ENCODE assay signal across 13 cellular contexts in genomic region chr9:95065224-95065623, GRCh38.
A peak's percentile ranks its signal among the peaks of the same experiment; 100 is the strongest.
DNase-seq lines count a peak whose midpoint lies in the region; ATAC-seq and TF ChIP-seq lines count a peak whose summit lies in the region.
"Had no signal": no experiment of that assay in that cellular context is flagged by ENCODE, and none has a peak within 500 bp of the region (broad histone marks: within the 10 kb centered on the region; RNA-seq: fewer than 3 reads in every experiment).

No MANE protein-coding gene starts in this region.

- no peak overlapping the region for H4K8ac ChIP-seq in neuronal stem cell (ENCODE audit: low read depth, low read length)

- no peak overlapping the region for H2BK5ac ChIP-seq in neuronal stem cell (ENCODE audit: low read length)

- DNase-seq in body of pancreas (peak in 1 of 4 donors; percentile 57), Right ventricle myocardium superior (peak; percentile 44), neuronal stem cell (ENCODE audit: low spot score) (no peak), transverse colon (no peak), ecto neural progenitor cell (ENCODE audit: low spot score) (no peak), H7 (no peak)
- DNase-seq: activated CD8-positive, alpha-beta T cell treated with anti-CD3 and anti-CD28 coated beads for 36 hours; activated effector memory CD4-positive, alpha-beta T cell treated with anti-CD3 and anti-CD28 coated beads, Interleukin-2, amount 50 U/mL, for 16 hours; kidney glomerular epithelial cell had no signal

- no peak overlapping the region for H3K14ac ChIP-seq in neuronal stem cell (ENCODE audit: low read length)

- TF ChIP-seq POLR2A in body of pancreas (IDR thresholded peaks at IDR 0.05) (no peak), transverse colon (IDR thresholded peaks at IDR 0.05) (no peak)

- H3K9ac ChIP-seq in neuronal stem cell (ENCODE audit: low read depth, low read length, poor library complexity), result peak overlapping the region; percentile 24

- 27 to 60% methylated on average over 11 of the region's 11 CpGs for WGBS in body of pancreas, 2 donors
- WGBS in neuronal stem cell (ENCODE audit: extremely low coverage in 2 of 2, insufficient read length in 2 of 2, insufficient replicate concordance in 1 of 2), 2 donors, result no CpG with 5 or more reads among the region's 11 CpGs
- 75% methylated on average over 11 of the region's 11 CpGs; no CpG with 5 or more reads in 1 of the 2 donors for WGBS in transverse colon (ENCODE audit: low coverage in 1 of 2), 2 donors

- no peaks in the 10 kb centered on the region for H3K79me1 ChIP-seq in neuronal stem cell (ENCODE audit: low read depth, low read length)

- H3K4me2 ChIP-seq in neuronal stem cell (ENCODE audit: insufficient read depth, low read length, poor library complexity, severe bottlenecking), result no peak overlapping the region

- peak overlapping the region; percentile 30 for H3K18ac ChIP-seq in neuronal stem cell (ENCODE audit: low read length)

- H3K27me3 ChIP-seq in body of pancreas, result no peaks in the 10 kb centered on the region
- H3K27me3 ChIP-seq in neuronal stem cell (ENCODE audit: control insufficient read depth in 3 of 3, insufficient read depth in 3 of 3, low read depth in 1 of 3, low read length in 3 of 3), result no peaks in the 10 kb centered on the region
- H3K27me3 ChIP-seq in transverse colon, result no peaks in the 10 kb centered on the region
- H3K27me3 ChIP-seq in H7 (ENCODE audit: control insufficient read depth, insufficient read depth, low read length), result no peaks in the 10 kb centered on the region
- H3K27me3 ChIP-seq: cardiac muscle cell had no signal

- H3K4me1 ChIP-seq in body of pancreas (peaks cover 95% of the 10 kb centered on the region), neuronal stem cell (ENCODE audit: control insufficient read depth in 2 of 2, insufficient read depth in 1 of 2, low read depth in 1 of 2, low read length in 2 of 2) (peaks cover 0 to 7% of the 10 kb centered on the region in 2 donors), transverse colon (peaks cover 21 to 83% (median 49%) of the 10 kb centered on the region in 4 donors)

- H3K4ac ChIP-seq in neuronal stem cell (ENCODE audit: low read length), result no peak overlapping the region

- H3K9me3 ChIP-seq in body of pancreas (no peaks in the 10 kb centered on the region), neuronal stem cell (replicated peaks in 1 of 2; ENCODE audit: control insufficient read depth in 2 of 2, insufficient read depth in 1 of 2, low read depth in 1 of 2, low read length in 2 of 2) (no peaks in the 10 kb centered on the region), transverse colon (no peaks in the 10 kb centered on the region)

- H3K4me3 ChIP-seq in body of pancreas (no peak overlapping the region), neuronal stem cell (ENCODE audit: low read length in 2 of 2) (no peak overlapping the region), transverse colon (no peak overlapping the region), H7 (ENCODE audit: insufficient read depth, low read depth, low read length) (no peak overlapping the region)
- H3K4me3 ChIP-seq: cardiac muscle cell had no signal

- no peak overlapping the region for H2AFZ ChIP-seq in neuronal stem cell (ENCODE audit: low read length)

- no peak overlapping the region for H4K91ac ChIP-seq in neuronal stem cell (ENCODE audit: low read depth, low read length, poor library complexity)

- TF ChIP-seq EP300 in transverse colon (IDR thresholded peaks at IDR 0.05; ENCODE audit: low read depth), result no peak

- H2BK12ac ChIP-seq in neuronal stem cell (ENCODE audit: low read length), result no peak overlapping the region

- H2BK120ac ChIP-seq in neuronal stem cell (ENCODE audit: low read depth, low read length), result no peak overlapping the region

- in situ Hi-C loops in transverse colon (cut with MboI; ENCODE audit: low pct_ligation_motif_present in 1 of 4, low pct_unique_long_range_greater_than_20kb in 1 of 4, low sequenced_read_pairs in 3 of 4), result no loop called here

- H2BK15ac ChIP-seq in neuronal stem cell (ENCODE audit: low read length), result no peak overlapping the region

- ATAC-seq in body of pancreas (peak; percentile 28), Right ventricle myocardium superior (ENCODE audit: poor library complexity) (peak; percentile 34), HG02852 (IDR thresholded peaks at IDR 0.05; ENCODE audit: unreplicated experiment) (no peak), GM18909 (IDR thresholded peaks at IDR 0.05; ENCODE audit: poor library complexity, unreplicated experiment) (no peak)
- ATAC-seq: activated CD8-positive, alpha-beta T cell treated with anti-CD3 and anti-CD28 coated beads for 36 hours; Panc1 had no signal

- TF ChIP-seq CTCF in body of pancreas (IDR thresholded peaks at IDR 0.05) (no peak), transverse colon (IDR thresholded peaks at IDR 0.05) (no peak)

- peak overlapping the region; percentile 58 to 78 (median 78) for H3K27ac ChIP-seq in body of pancreas
- no peak overlapping the region for H3K27ac ChIP-seq in neuronal stem cell (replicated peaks; ENCODE audit: low read length)
- H3K27ac ChIP-seq in transverse colon, result peak overlapping the region; percentile 74 to 91 (median 83)
- H3K27ac ChIP-seq: cardiac muscle cell had no signal

- H3K36me3 ChIP-seq in body of pancreas (replicated peaks in 1 of 2; ENCODE audit: insufficient read depth in 1 of 2, low read depth in 2 of 2) (peaks cover 0 to 4% of the 10 kb centered on the region in 2 donors), neuronal stem cell (replicated peaks in 1 of 2; ENCODE audit: control insufficient read depth in 2 of 2, insufficient read depth in 2 of 2, low read length in 2 of 2) (peaks cover 3 to 76% of the 10 kb centered on the region in 2 donors), transverse colon (peaks cover 0 to 11% (median 4%) of the 10 kb centered on the region in 4 donors), H7 (replicated peaks; ENCODE audit: control insufficient read depth, insufficient read depth, low read length) (no peaks in the 10 kb centered on the region; the same call in 1 of the 2 replicates)

- H2AK5ac ChIP-seq in neuronal stem cell (ENCODE audit: low read depth, low read length), result no peak overlapping the region

- H3K23ac ChIP-seq in neuronal stem cell (ENCODE audit: low read depth, low read length, poor library complexity), result no peak overlapping the region

- intact Hi-C loops in body of pancreas (cut with DNase I) (no loop called here), Right ventricle myocardium superior (cut with DNase I) (no loop called here), transverse colon (cut with DNase I; ENCODE audit: low total_unique reads) (no loop called here)

Comparison
In these comparisons a context has a peak if more than half of its experiments do, and no peak if none do; other contexts are left out.
1. ATAC-seq: peak in body of pancreas (single experiment) and Right ventricle myocardium superior (single experiment); none in HG02852 (single experiment) and GM18909 (single experiment).